15 cellular contexts compared by ENCODE assay signal in genomic region chr2:37011126-37011525, GRCh38. TPM values are rescaled to one million over a fixed set of nuclear protein-coding genes. Genes with fewer than 3 reads are reported as not detected.
DNase-seq lines count a peak whose midpoint lies in the region; ATAC-seq lines count a peak whose summit lies in the region.
"Had no signal": no experiment of that assay in that cellular context is flagged by ENCODE, and none has a peak within 500 bp of the region (broad histone marks: within the 10 kb centered on the region; RNA-seq: fewer than 3 reads in every experiment).

No MANE protein-coding gene starts in this region.

- peak; percentile 53 for ATAC-seq in GM21786 (IDR thresholded peaks at IDR 0.05; ENCODE audit: unreplicated experiment)
- ATAC-seq in activated CD8-positive, alpha-beta memory T cell treated with anti-CD3 and anti-CD28 coated beads, Interleukin-2, amount 10 ng/mL, durations not matched to agents 7 days and 5 days = no peak
- ATAC-seq: A549 had no signal

- no peaks in the 10 kb centered on the region for H3K9me3 Mint-ChIP-seq in activated naive CD4-positive, alpha-beta T cell treated with anti-CD3 and anti-CD28 coated beads, Interleukin-2, amount 10 ng/mL, durations not matched to agents 7 days and 5 days
- no peaks in the 10 kb centered on the region for H3K9me3 Mint-ChIP-seq in activated CD8-positive, alpha-beta memory T cell treated with anti-CD3 and anti-CD28 coated beads, Interleukin-2, amount 10 ng/mL, durations not matched to agents 7 days and 5 days (ENCODE audit: low read depth)

- no peak overlapping the region for H3K18ac ChIP-seq in mesendoderm (ENCODE audit: low read length)

- no peak overlapping the region for H3K4ac ChIP-seq in mesendoderm (ENCODE audit: low read depth, low read length)

- H3K9ac ChIP-seq in mesendoderm (ENCODE audit: low read length) = no peak overlapping the region

- H2BK15ac ChIP-seq in mesendoderm (replicated peaks; ENCODE audit: low read depth) = no peak overlapping the region

- H3K23ac ChIP-seq in mesendoderm (ENCODE audit: low read length) = no peak overlapping the region

- no peak overlapping the region for H3K4me3 ChIP-seq in mesendoderm (ENCODE audit: low read length)
- H3K4me3 ChIP-seq: A549, dorsolateral prefrontal cortex had no signal

- H3K27me3 Mint-ChIP-seq in activated naive CD4-positive, alpha-beta T cell treated with anti-CD3 and anti-CD28 coated beads, Interleukin-2, amount 10 ng/mL, durations not matched to agents 7 days and 5 days = no peaks in the 10 kb centered on the region
- no peaks in the 10 kb centered on the region for H3K27me3 Mint-ChIP-seq in activated CD8-positive, alpha-beta memory T cell treated with anti-CD3 and anti-CD28 coated beads, Interleukin-2, amount 10 ng/mL, durations not matched to agents 7 days and 5 days

- H3K4me1 ChIP-seq in mesendoderm (ENCODE audit: control insufficient read depth, low read depth, low read length) = no peaks in the 10 kb centered on the region
- H3K4me1 ChIP-seq: A549 had no signal

- in situ Hi-C loops in ACHN (cut with HindIII; ENCODE audit: low pct_ligation_motif_present, low pct_unique_long_range_greater_than_20kb, low sequenced_read_pairs) = no loop called here

- H3K79me2 ChIP-seq in mesendoderm (ENCODE audit: control insufficient read depth, insufficient read depth, low read length) = no peaks in the 10 kb centered on the region

- H3K27me3 ChIP-seq in mesendoderm (ENCODE audit: insufficient read depth, low read length, poor library complexity) = no peaks in the 10 kb centered on the region
- H3K27me3 ChIP-seq: dorsolateral prefrontal cortex had no signal

- peaks cover 11% of the 10 kb centered on the region for H3K4me1 Mint-ChIP-seq in activated naive CD4-positive, alpha-beta T cell treated with anti-CD3 and anti-CD28 coated beads, Interleukin-2, amount 10 ng/mL, durations not matched to agents 7 days and 5 days
- peaks cover 2% of the 10 kb centered on the region for H3K4me1 Mint-ChIP-seq in activated CD8-positive, alpha-beta memory T cell treated with anti-CD3 and anti-CD28 coated beads, Interleukin-2, amount 10 ng/mL, durations not matched to agents 7 days and 5 days

- WGBS in mesendoderm (ENCODE audit: extremely low coverage, insufficient coverage, low lambda C conversion rate) = no CpG with 5 or more reads among the region's 5 CpGs

- no peak overlapping the region for H2BK5ac ChIP-seq in mesendoderm (ENCODE audit: low read length)

- H3K56ac ChIP-seq in mesendoderm (ENCODE audit: low read length) = no peak overlapping the region

- H2BK120ac ChIP-seq in mesendoderm (ENCODE audit: low read depth, low read length) = no peak overlapping the region

- H3K4me2 ChIP-seq in mesendoderm (ENCODE audit: low read length) = no peak overlapping the region
- H3K4me2 ChIP-seq: A549 had no signal

- CTCF ChIA-PET in activated naive CD4-positive, alpha-beta T cell treated with anti-CD3 and anti-CD28 coated beads, Interleukin-2, amount 10 ng/mL, durations not matched to agents 7 days and 5 days (lab: Charles Lee) = no interaction called here
- CTCF ChIA-PET in activated CD8-positive, alpha-beta memory T cell treated with anti-CD3 and anti-CD28 coated beads, Interleukin-2, amount 10 ng/mL, durations not matched to agents 7 days and 5 days (lab: Charles Lee) = no interaction called here

- H4K5ac ChIP-seq in mesendoderm (ENCODE audit: low read length) = no peak overlapping the region

- no peak overlapping the region for H4K8ac ChIP-seq in mesendoderm (ENCODE audit: low read depth, low read length)

- H3K36me3 ChIP-seq in mesendoderm (ENCODE audit: control insufficient read depth, insufficient read depth, low read length) = no peaks in the 10 kb centered on the region

- peak overlapping the region; percentile 12 for H3K27ac Mint-ChIP-seq in activated naive CD4-positive, alpha-beta T cell treated with anti-CD3 and anti-CD28 coated beads, Interleukin-2, amount 10 ng/mL, durations not matched to agents 7 days and 5 days
- H3K27ac Mint-ChIP-seq in activated CD8-positive, alpha-beta memory T cell treated with anti-CD3 and anti-CD28 coated beads, Interleukin-2, amount 10 ng/mL, durations not matched to agents 7 days and 5 days = no peak overlapping the region

- H3K79me1 ChIP-seq in mesendoderm (ENCODE audit: low read length) = no peaks in the 10 kb centered on the region

- H3K4me3 Mint-ChIP-seq in activated naive CD4-positive, alpha-beta T cell treated with anti-CD3 and anti-CD28 coated beads, Interleukin-2, amount 10 ng/mL, durations not matched to agents 7 days and 5 days = no peak overlapping the region
- no peak overlapping the region for H3K4me3 Mint-ChIP-seq in activated CD8-positive, alpha-beta memory T cell treated with anti-CD3 and anti-CD28 coated beads, Interleukin-2, amount 10 ng/mL, durations not matched to agents 7 days and 5 days

- no peak overlapping the region for H3K27ac ChIP-seq in mesendoderm (ENCODE audit: low read depth, low read length)
- H3K27ac ChIP-seq: A549, dorsolateral prefrontal cortex had no signal

- H2AK5ac ChIP-seq in mesendoderm (ENCODE audit: low read length) = no peak overlapping the region

- H3K36me3 Mint-ChIP-seq in activated naive CD4-positive, alpha-beta T cell treated with anti-CD3 and anti-CD28 coated beads, Interleukin-2, amount 10 ng/mL, durations not matched to agents 7 days and 5 days = peaks cover 34% of the 10 kb centered on the region
- H3K36me3 Mint-ChIP-seq in activated CD8-positive, alpha-beta memory T cell treated with anti-CD3 and anti-CD28 coated beads, Interleukin-2, amount 10 ng/mL, durations not matched to agents 7 days and 5 days = peaks cover 20% of the 10 kb centered on the region

- no peak for DNase-seq in activated naive CD4-positive, alpha-beta T cell treated with anti-CD3 and anti-CD28 coated beads, Interleukin-2, amount 10 ng/mL, durations not matched to agents 7 days and 5 days
- no peak for DNase-seq in activated naive CD4-positive, alpha-beta T cell treated with Interleukin-2 at 50 U/mL for 16 hours
- DNase-seq in NCI-H526 treated with DMSO at 0.1 percent for 48 hours (lab: John Stamatoyannopoulos, UW) (peak; percentile 51), mesendoderm (peak; percentile 11), ACHN (no peak), hepatic stellate cell (ENCODE audit: low spot score) (no peak)
- DNase-seq in activated CD8-positive, alpha-beta memory T cell treated with anti-CD3 and anti-CD28 coated beads, Interleukin-2, amount 10 ng/mL, durations not matched to agents 7 days and 5 days = no peak
- DNase-seq: activated CD4-positive, CD25-positive, alpha-beta regulatory T cell treated with anti-CD3 and anti-CD28 coated beads, Interleukin-2, amount 50 U/mL, for 72 hours; activated T-cell treated with anti-CD3 and anti-CD28 coated beads, Interleukin-2, amount 50 U/mL, for 48 hours; Calu3; dorsolateral prefrontal cortex; midbrain; posterior cingulate gyrus had no signal

RNA-seq across cellular contexts. Expression of gene STRN, which starts 44.8 kb away (rescaled TPM):
- 27.2 TPM for polyA plus RNA-seq in mesendoderm (2013, experiment 1 of 2)
- polyA plus RNA-seq in mesendoderm (2013, experiment 2 of 2) = 28.7 TPM
- total RNA-seq in activated CD8-positive, alpha-beta memory T cell treated with anti-CD3 and anti-CD28 coated beads, Interleukin-2, amount 10 ng/mL, durations not matched to agents 7 days and 5 days = 10 to 100 TPM; 27.7 to 30.8 TPM

Comparison
In these comparisons a context has a peak if more than half of its experiments do, and no peak if none do; other contexts are left out.
1. DNase-seq: peak in NCI-H526 treated with DMSO at 0.1 percent for 48 hours (single experiment) and mesendoderm (single experiment); none in activated naive CD4-positive, alpha-beta T cell treated with anti-CD3 and anti-CD28 coated beads, Interleukin-2, amount 10 ng/mL, durations not matched to agents 7 days and 5 days (single experiment), activated naive CD4-positive, alpha-beta T cell treated with Interleukin-2 at 50 U/mL for 16 hours (single experiment), ACHN (single experiment), activated CD8-positive, alpha-beta memory T cell treated with anti-CD3 and anti-CD28 coated beads, Interleukin-2, amount 10 ng/mL, durations not matched to agents 7 days and 5 days (single experiment) and hepatic stellate cell (single experiment).